Comparison of ENCODE assay signal across 8 cellular contexts in the genomic region with DNA sequence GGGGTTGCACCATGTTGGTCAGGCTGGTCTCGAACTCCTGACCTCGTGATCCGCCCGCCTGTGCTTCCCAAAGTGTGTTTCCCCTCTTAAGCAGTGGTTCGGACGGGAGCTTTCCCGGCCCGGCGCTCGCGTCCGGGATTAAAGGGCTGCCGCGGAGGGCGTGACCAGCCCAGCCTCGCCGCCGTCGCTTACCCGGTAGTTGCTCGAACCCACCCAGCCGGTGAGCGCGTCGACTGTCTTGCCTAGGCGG. TPM values are rescaled to one million over a fixed set of nuclear protein-coding genes. Genes with fewer than 3 reads are reported as not detected.
A peak's percentile ranks its signal among the peaks of the same experiment; 100 is the strongest.
DNase-seq lines count a peak whose midpoint lies in the region; ATAC-seq and TF ChIP-seq lines count a peak whose summit lies in the region.

No MANE protein-coding gene starts in this region.

- H3K27ac Mint-ChIP-seq in naive thymus-derived CD8-positive, alpha-beta T cell: peak overlapping the region in 8 of 10 donors; percentile 88 to 99 (median 96)

- CTCF ChIA-PET in BJ (lab: Yijun Ruan, JAX): interaction anchor here (0.6 to 2.7 kb wide), 5 partner anchors 42 to 134 kb away, joined by 3 to 10 read pairs (median 3); no protein-coding TSS in a partner anchor

- peaks cover 0 to 24% (median 9%) of the 10 kb centered on the region in 4 donors for H3K4me1 Mint-ChIP-seq in naive thymus-derived CD8-positive, alpha-beta T cell

- intact Hi-C loops in thyroid gland (cut with DNase I): no loop called here

- peak overlapping the region; percentile 87 for H3K27ac ChIP-seq in WERI-Rb-1
- peak overlapping the region; percentile 95 to 99 for H3K27ac ChIP-seq in esophagus (ENCODE audit: low read depth in 2 of 2, low read length in 1 of 2)
- peak overlapping the region; percentile 96 to 100 (median 98) for H3K27ac ChIP-seq in thyroid gland

- H3K36me3 ChIP-seq in BJ (ENCODE audit: control insufficient read depth, insufficient read depth, low read length) (no peaks in the 10 kb centered on the region), WERI-Rb-1 (no peaks in the 10 kb centered on the region), esophagus (ENCODE audit: control insufficient read depth in 2 of 2, insufficient read depth in 2 of 2, low read length in 1 of 2) (no peaks in the 10 kb centered on the region), thyroid gland (no peaks in the 10 kb centered on the region)

- 0% methylated on average over 26 of the region's 26 CpGs for WGBS in esophagus, 2 donors
- 0% methylated on average over 4 to 18 of the region's 26 CpGs for WGBS in thyroid gland, 2 donors

- H3K27me3 Mint-ChIP-seq in naive thymus-derived CD8-positive, alpha-beta T cell: no peaks in the 10 kb centered on the region

- H3K4me1 ChIP-seq in esophagus (ENCODE audit: control insufficient read depth in 2 of 2, insufficient read depth in 2 of 2, low read length in 1 of 2): no peaks in the 10 kb centered on the region
- peaks cover 8 to 10% of the 10 kb centered on the region in 2 donors for H3K4me1 ChIP-seq in thyroid gland

- H3K27me3 ChIP-seq in BJ (ENCODE audit: control insufficient read depth, insufficient read depth, low read length) (no peaks in the 10 kb centered on the region), WERI-Rb-1 (ENCODE audit: insufficient read depth, low read depth, severe bottlenecking) (no peaks in the 10 kb centered on the region), esophagus (ENCODE audit: control insufficient read depth in 1 of 2, insufficient read depth in 2 of 2, low read length in 2 of 2) (no peaks in the 10 kb centered on the region), thyroid gland (no peaks in the 10 kb centered on the region)

- H3K36me3 Mint-ChIP-seq in naive thymus-derived CD8-positive, alpha-beta T cell: no peaks in the 10 kb centered on the region

- H3K4me3 Mint-ChIP-seq in naive thymus-derived CD8-positive, alpha-beta T cell: peak overlapping the region in 7 of 10 donors; percentile 86 to 99 (median 93)

- DNase-seq in BJ (ENCODE audit: low read depth) (no peak), WERI-Rb-1 (no peak), thyroid gland (no peak), NCI-H510A (lab: John Stamatoyannopoulos, UW) (no peak)
- DNase-seq in naive thymus-derived CD8-positive, alpha-beta T cell: peak in 1 of 10 donors; percentile 40

- ATAC-seq in GM19328 (IDR thresholded peaks at IDR 0.05; ENCODE audit: unreplicated experiment) (peak; percentile 46), HG03354 (IDR thresholded peaks at IDR 0.05; ENCODE audit: poor library complexity, severe bottlenecking, unreplicated experiment) (peak; percentile 71)
- no peak for ATAC-seq in naive thymus-derived CD8-positive, alpha-beta T cell

- TF ChIP-seq POLR2A in thyroid gland (IDR thresholded peaks at IDR 0.05): no peak

- H3K9me3 ChIP-seq in WERI-Rb-1 (ENCODE audit: severe bottlenecking) (no peaks in the 10 kb centered on the region), esophagus (ENCODE audit: control insufficient read depth in 2 of 2, insufficient read depth in 1 of 2, low read depth in 1 of 2, low read length in 1 of 2) (no peaks in the 10 kb centered on the region), thyroid gland (no peaks in the 10 kb centered on the region)

- H3K9me3 Mint-ChIP-seq in naive thymus-derived CD8-positive, alpha-beta T cell: no peaks in the 10 kb centered on the region

- POLR2A ChIA-PET in BJ (lab: Charles Lee): no interaction called here
- POLR2A ChIA-PET in naive thymus-derived CD8-positive, alpha-beta T cell (lab: Charles Lee): interaction anchor here (0.6 to 1.9 kb wide), 5 partner anchors 58 to 1145 kb away, joined by 3 to 6 read pairs (median 3); a partner anchor contains a TSS

- TF ChIP-seq CTCF in BJ (IDR thresholded peaks at IDR 0.05; ENCODE audit: insufficient read depth, low read depth, low read length) (no peak), WERI-Rb-1 (IDR thresholded peaks at IDR 0.05; ENCODE audit: low read depth, low read length) (no peak), thyroid gland (IDR thresholded peaks at IDR 0.05) (no peak)

- H3K4me3 ChIP-seq in BJ (ENCODE audit: low read depth, low read length) (peak overlapping the region; percentile 67), WERI-Rb-1 (ENCODE audit: low read depth, low read length) (peak overlapping the region; percentile 91), esophagus (ENCODE audit: low read depth in 1 of 2, low read length in 2 of 2) (peak overlapping the region; percentile 70 to 91), thyroid gland (replicated peaks in 1 of 3) (peak overlapping the region; percentile 66 to 91 (median 90))

RNA-seq across cellular contexts. Expression of a gene that starts 0.5 kb away (rescaled TPM):
- polyA plus RNA-seq in BJ (2011; rRNA removed): 20.5 and 35.8 TPM in 2 replicates
- 43.7 and 50.8 TPM in 2 replicates for polyA minus RNA-seq in BJ (2011; rRNA and poly(A)+ RNA removed)
- polyA plus RNA-seq in esophagus: 1 to 10 TPM; 7.2 to 8.3 TPM
- 10 to 100 TPM; 59.3 to 60.9 TPM for total RNA-seq in naive thymus-derived CD8-positive, alpha-beta T cell
- polyA plus RNA-seq in naive thymus-derived CD8-positive, alpha-beta T cell: 1 to 10 TPM; 4.9 to 6.8 (median 6.0) TPM
- 100 to 1,000 TPM in 2 of 4 donors, 10 to 100 TPM in 2; 64.2 to 115 (median 92.1) TPM for total RNA-seq in thyroid gland

Comparison
In these comparisons a context has a peak if more than half of its experiments do, and no peak if none do; other contexts are left out.
1. ATAC-seq: peak in GM19328 (single experiment) and HG03354 (single experiment); none in naive thymus-derived CD8-positive, alpha-beta T cell (0 of 2).
2. Peak in every context shown above with its lines, with median percentiles within 50 percentile points of each other: H3K4me3 ChIP-seq and H3K27ac ChIP-seq.